1 cellular context compared by ENCODE assay signal in the genomic region with DNA sequence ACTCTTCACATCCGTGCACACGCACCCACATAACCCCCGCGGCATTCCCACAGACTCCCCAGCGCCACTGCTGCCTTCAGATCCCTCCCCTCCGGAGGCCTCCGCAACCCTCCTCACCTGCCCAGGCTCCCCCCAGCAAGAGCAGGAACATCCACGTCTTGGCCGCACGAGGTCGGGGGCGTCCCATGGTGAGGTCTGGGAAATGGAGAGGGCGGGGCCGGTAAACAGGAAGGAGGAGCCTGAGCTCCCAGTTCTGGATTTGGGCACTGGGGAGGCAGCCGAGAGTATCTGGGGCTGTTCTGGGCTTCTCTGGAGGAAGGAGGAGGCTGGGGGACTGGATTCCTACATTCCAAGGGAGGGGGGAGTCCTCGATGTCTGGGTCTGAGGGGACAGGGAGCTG.
TF ChIP-seq lines count a peak whose summit lies in the region.

No MANE protein-coding gene starts in this region.

TF ChIP-seq in K562, 482 proteins besides CTCF, POLR2A, EP300 and RAD21 (continued from another document):
- TF ChIP-seq MGA (IDR thresholded peaks at IDR 0.05) (peak; percentile 40; the same call in 1 of the 2 replicates), ZNF507 (tag; conservative IDR thresholded peaks at IDR 0.05) (no peak), HMG20B (CRISPR knock-in tag; IDR thresholded peaks at IDR 0.05) (no peak), ZNF561 (CRISPR knock-in tag; conservative IDR thresholded peaks at IDR 0.05) (no peak), HDGF (IDR thresholded peaks at IDR 0.05) (no peak), SRSF3 (IDR thresholded peaks at IDR 0.05; ENCODE audit: insufficient read depth, low read length) (no peak), HMG20A (CRISPR knock-in tag; conservative IDR thresholded peaks at IDR 0.05) (no peak), PRPF4 (IDR thresholded peaks at IDR 0.05; ENCODE audit: insufficient read depth, low read depth, low read length, poor library complexity, severe bottlenecking) (no peak), KLF16 (IDR thresholded peaks at IDR 0.05) (no peak), ZNF121 (CRISPR knock-in tag; conservative IDR thresholded peaks at IDR 0.05) (no peak), IRF9 (tag; IDR thresholded peaks at IDR 0.05) (no peak), PURB (CRISPR knock-in tag; IDR thresholded peaks at IDR 0.05; ENCODE audit: low read depth) (no peak), ZNF551 (CRISPR knock-in tag; IDR thresholded peaks at IDR 0.05) (no peak), FOXK2 (conservative IDR thresholded peaks at IDR 0.05 in 1 of 2, IDR thresholded peaks at IDR 0.05 in 1 of 2; ENCODE audit: low read depth in 2 of 2) (peak; percentile 51 to 65; a peak in 2 of 4 replicates), NCOR1 (IDR thresholded peaks at IDR 0.05) (no peak), DDX20 (tag; IDR thresholded peaks at IDR 0.05; ENCODE audit: low read depth) (no peak), ZNF41 (CRISPR knock-in tag; conservative IDR thresholded peaks at IDR 0.05) (no peak), STAG1 (CRISPR knock-in tag; IDR thresholded peaks at IDR 0.05; ENCODE audit: borderline replicate concordance) (no peak), ZBTB5 (IDR thresholded peaks at IDR 0.05) (no peak), ZNF165 (CRISPR knock-in tag; IDR thresholded peaks at IDR 0.05; ENCODE audit: borderline replicate concordance) (no peak), TAF9B (IDR thresholded peaks at IDR 0.05; ENCODE audit: partially characterized antibody) (no peak), ZBTB11 (CRISPR knock-in tag; IDR thresholded peaks at IDR 0.05) (no peak), TCFL5 (CRISPR knock-in tag; conservative IDR thresholded peaks at IDR 0.05) (no peak), HNRNPLL (IDR thresholded peaks at IDR 0.05; ENCODE audit: low read depth, low read length, poor library complexity, severe bottlenecking) (no peak), EZH2 (IDR thresholded peaks at IDR 0.05; ENCODE audit: borderline replicate concordance, low read depth, low read length) (no peak), BCOR (IDR thresholded peaks at IDR 0.05) (no peak), RFX7 (CRISPR knock-in tag; IDR thresholded peaks at IDR 0.05) (no peak)
- TF ChIP-seq, protein P1, sequence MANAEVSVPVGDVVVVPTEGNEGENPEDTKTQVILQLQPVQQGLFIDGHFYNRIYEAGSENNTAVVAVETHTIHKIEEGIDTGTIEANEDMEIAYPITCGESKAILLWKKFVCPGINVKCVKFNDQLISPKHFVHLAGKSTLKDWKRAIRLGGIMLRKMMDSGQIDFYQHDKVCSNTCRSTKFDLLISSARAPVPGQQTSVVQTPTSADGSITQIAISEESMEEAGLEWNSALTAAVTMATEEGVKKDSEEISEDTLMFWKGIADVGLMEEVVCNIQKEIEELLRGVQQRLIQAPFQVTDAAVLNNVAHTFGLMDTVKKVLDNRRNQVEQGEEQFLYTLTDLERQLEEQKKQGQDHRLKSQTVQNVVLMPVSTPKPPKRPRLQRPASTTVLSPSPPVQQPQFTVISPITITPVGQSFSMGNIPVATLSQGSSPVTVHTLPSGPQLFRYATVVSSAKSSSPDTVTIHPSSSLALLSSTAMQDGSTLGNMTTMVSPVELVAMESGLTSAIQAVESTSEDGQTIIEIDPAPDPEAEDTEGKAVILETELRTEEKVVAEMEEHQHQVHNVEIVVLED (CRISPR knock-in tag; IDR thresholded peaks at IDR 0.05): no peak
